Comparison of ENCODE assay signal across 8 cellular contexts in the genomic region with DNA sequence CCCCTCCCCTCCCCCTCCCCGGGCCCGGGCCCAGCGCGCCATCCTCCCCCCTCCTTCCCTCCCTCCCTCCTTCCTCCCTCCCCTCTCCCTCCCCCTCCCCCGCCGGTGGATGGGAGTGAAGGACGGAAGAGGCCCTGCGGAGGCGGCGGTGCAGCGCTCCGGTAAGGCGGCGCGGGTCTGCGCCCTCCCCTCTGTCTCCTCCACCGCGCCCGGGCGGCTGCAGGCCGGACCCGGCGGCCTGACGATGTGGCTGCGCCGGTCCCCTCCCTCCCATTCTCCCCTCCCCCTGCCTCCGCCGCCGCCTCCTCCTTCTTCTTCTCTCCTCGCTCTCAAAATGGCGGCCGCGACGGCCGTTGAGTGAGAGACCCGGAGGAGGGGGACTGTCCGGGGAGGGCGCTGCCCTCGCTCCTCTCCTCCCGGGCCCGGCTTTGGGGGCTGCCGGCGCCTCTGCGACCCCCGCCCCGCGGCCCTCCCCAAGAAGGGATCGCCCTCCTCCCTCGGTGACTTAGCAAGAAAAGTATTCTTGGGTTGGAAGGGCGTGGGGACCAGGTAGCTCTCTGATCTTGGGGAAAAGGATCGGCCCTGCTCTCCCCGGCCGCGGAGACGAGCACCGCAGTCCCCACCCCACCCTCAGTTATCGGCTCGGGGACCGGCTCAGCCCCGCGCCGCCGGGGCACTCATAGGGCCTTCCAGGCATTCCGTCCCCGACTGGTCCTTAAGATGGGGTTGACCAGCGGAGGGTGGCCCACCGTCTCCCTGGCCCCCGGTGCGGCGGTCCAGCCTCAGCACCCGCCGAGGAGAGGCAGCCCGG. TPM values are rescaled to one million over a fixed set of nuclear protein-coding genes. Genes with fewer than 3 reads are reported as not detected.
A peak's percentile ranks its signal among the peaks of the same experiment; 100 is the strongest.
DNase-seq lines count a peak whose midpoint lies in the region; ATAC-seq and TF ChIP-seq lines count a peak whose summit lies in the region.

No MANE protein-coding gene starts in this region.

- H3K9ac ChIP-seq in HCT116 (ENCODE audit: low read length) (peak overlapping the region; percentile 94), MM.1S (ENCODE audit: low read length) (peak overlapping the region; percentile 92), rectal smooth muscle tissue (ENCODE audit: low read length) (peak overlapping the region; percentile 76)

- intact Hi-C loops in HCT116 (cut with micrococcal nuclease) (loop anchor here (10.0 kb wide), 1 partner anchor 81 kb away; no protein-coding TSS in a partner anchor), right cardiac atrium (cut with DNase I) (loop anchor here in 2 of 4 donors (10.0 kb wide), 1 partner anchor 71 kb away; no protein-coding TSS in a partner anchor), vagina (cut with DNase I) (loop anchor here (10.0 kb wide), 1 partner anchor 91 kb away; no protein-coding TSS in a partner anchor)

- H3K79me2 ChIP-seq in HCT116 (ENCODE audit: insufficient read depth, low read length), result peaks cover 51% of the 10 kb centered on the region
- peaks cover 53% of the 10 kb centered on the region for H3K79me2 ChIP-seq in MM.1S (ENCODE audit: low read length)

- POLR2A ChIA-PET in GM10248 (lab: Yijun Ruan, JAX), result interaction anchor here (0.6 kb wide), 2 partner anchors 46 to 62 kb away, joined by 3 to 4 read pairs; no protein-coding TSS in a partner anchor
- POLR2A ChIA-PET in HCT116 (lab: Charles Lee), result no interaction called here

- TF ChIP-seq POLR2A in HCT116 (IDR thresholded peaks at IDR 0.05; ENCODE audit: borderline replicate concordance, extremely low read depth, insufficient read depth, insufficient read length) (no peak), vagina (IDR thresholded peaks at IDR 0.05) (no peak)

- peak overlapping the region; percentile 73 to 78 for H3K4me3 ChIP-seq in HCT116 (replicated peaks in 1 of 2; ENCODE audit: low read depth in 1 of 2, low read length in 2 of 2)
- H3K4me3 ChIP-seq in MM.1S (ENCODE audit: low read length), result peak overlapping the region; percentile 86
- peak overlapping the region; percentile 98 for H3K4me3 ChIP-seq in right cardiac atrium (ENCODE audit: low read length)
- H3K4me3 ChIP-seq in rectal smooth muscle tissue (ENCODE audit: low read length), result peak overlapping the region; percentile 93
- peak overlapping the region; percentile 80 to 91 for H3K4me3 ChIP-seq in vagina

- H3K36me3 ChIP-seq in HCT116 (ENCODE audit: control insufficient read depth in 1 of 2, insufficient read depth in 2 of 2, low read length in 2 of 2), result no peaks in the 10 kb centered on the region; a peak in 1 of 4 replicates
- no peaks in the 10 kb centered on the region for H3K36me3 ChIP-seq in MM.1S (replicated peaks; ENCODE audit: insufficient read depth, low read length)
- H3K36me3 ChIP-seq in rectal smooth muscle tissue (ENCODE audit: control insufficient read depth, insufficient read depth, low read length), result no peaks in the 10 kb centered on the region
- H3K36me3 ChIP-seq in vagina, result no peaks in the 10 kb centered on the region

- TF ChIP-seq CTCF in GM10248 (IDR thresholded peaks at IDR 0.05; ENCODE audit: control extremely low read depth, extremely low read depth, low read depth, missing control alignments) (no peak), HCT116 (IDR thresholded peaks at IDR 0.05 in 2 of 3, conservative IDR thresholded peaks at IDR 0.05 in 1 of 3; ENCODE audit: borderline replicate concordance in 1 of 3, insufficient read depth in 1 of 3, low read depth in 2 of 3, low read length in 2 of 3) (no peak), MM.1S (IDR thresholded peaks at IDR 0.05; ENCODE audit: low read length) (no peak), vagina (IDR thresholded peaks at IDR 0.05) (no peak)

- H3K27me3 ChIP-seq in HCT116 (ENCODE audit: insufficient read depth, low read length), result no peaks in the 10 kb centered on the region
- H3K27me3 ChIP-seq in MM.1S (replicated peaks; ENCODE audit: insufficient read depth, low read length), result no peaks in the 10 kb centered on the region
- H3K27me3 ChIP-seq in right cardiac atrium (ENCODE audit: control insufficient read depth, insufficient read depth), result no peaks in the 10 kb centered on the region
- no peaks in the 10 kb centered on the region for H3K27me3 ChIP-seq in rectal smooth muscle tissue (ENCODE audit: control insufficient read depth, insufficient read depth, low read length)
- H3K27me3 ChIP-seq in vagina, result no peaks in the 10 kb centered on the region

- H3F3A ChIP-seq in MM.1S (ENCODE audit: insufficient read depth, low read length), result no peaks in the 10 kb centered on the region

- no TSS peak for BruUV-seq in HCT116 (replicated peaks; lab: Mats Ljungman, UMichigan)

- peak; percentile 81 for DNase-seq in GM10248 (ENCODE audit: extremely low spot score)
- DNase-seq in HCT116 (ENCODE audit: low read depth, low spot score), result peak; percentile 50
- peak; percentile 68 for DNase-seq in MM.1S
- peak; percentile 67 to 90 (median 77) for DNase-seq in T-helper 2 cell
- DNase-seq in right cardiac atrium, result peak; percentile 85 to 93 (median 92)
- no peak for DNase-seq in vagina (ENCODE audit: extremely low spot score in 2 of 2)

- H2AFZ ChIP-seq in HCT116 (ENCODE audit: low read depth, low read length, poor library complexity, severe bottlenecking) (no peak overlapping the region), MM.1S (ENCODE audit: low read length) (no peak overlapping the region)

- H3K9me3 ChIP-seq in HCT116 (ENCODE audit: control insufficient read depth in 1 of 2, insufficient read depth in 1 of 2, low read depth in 1 of 2, low read length in 2 of 2) (no peaks in the 10 kb centered on the region), MM.1S (replicated peaks; ENCODE audit: insufficient read depth, low read length) (no peaks in the 10 kb centered on the region), right cardiac atrium (ENCODE audit: control insufficient read depth, low read length) (no peaks in the 10 kb centered on the region), vagina (no peaks in the 10 kb centered on the region)

- H4K20me1 ChIP-seq in HCT116 (ENCODE audit: insufficient read depth) (peaks cover 9% of the 10 kb centered on the region; the same call in 1 of the 2 replicates), MM.1S (ENCODE audit: insufficient read depth, low read length) (peaks cover 41% of the 10 kb centered on the region)

- RAD21 ChIA-PET in HCT116 (lab: Charles Lee; ENCODE audit: low non-redundant PET in 1 of 2, low total read pairs in 2 of 2, uncharacterized antibody in 2 of 2, unreplicated experiment in 2 of 2), result interaction anchor here in 1 of 2 experiments (0.7 kb wide), 1 partner anchor 15 kb away, joined by 3 read pairs; no protein-coding TSS in a partner anchor

- CTCF ChIA-PET in GM10248 (lab: Yijun Ruan, JAX) (interaction anchor here (1.6 kb wide), 1 partner anchor 13 kb away, joined by 4 read pairs; no protein-coding TSS in a partner anchor), HCT116 (lab: Charles Lee) (no interaction called here)

- under 1% methylated on average over 72 of the region's 73 CpGs for WGBS in right cardiac atrium

- peak; percentile 68 for ATAC-seq in HCT116
- ATAC-seq in right cardiac atrium, result peak; percentile 85 to 86

- H3K9me2 ChIP-seq in HCT116 (ENCODE audit: insufficient read depth) (no peaks in the 10 kb centered on the region), MM.1S (replicated peaks; ENCODE audit: insufficient read depth, low read length) (no peaks in the 10 kb centered on the region)

- H3K4me2 ChIP-seq in HCT116 (ENCODE audit: low read length), result peak overlapping the region; percentile 77
- peak overlapping the region; percentile 88 for H3K4me2 ChIP-seq in MM.1S (ENCODE audit: low read depth, low read length)

- H3K27ac ChIP-seq in HCT116 (ENCODE audit: low read depth, low read length), result peak overlapping the region; percentile 98
- peak overlapping the region; percentile 80 for H3K27ac ChIP-seq in MM.1S (ENCODE audit: low read length)
- H3K27ac ChIP-seq in angular gyrus (ENCODE audit: low read depth, low read length), result peak overlapping the region; percentile 94
- peak overlapping the region; percentile 87 for H3K27ac ChIP-seq in right cardiac atrium (ENCODE audit: low read length)
- peak overlapping the region; percentile 97 for H3K27ac ChIP-seq in rectal smooth muscle tissue (ENCODE audit: low read depth, low read length)
- peak overlapping the region; percentile 99 for H3K27ac ChIP-seq in vagina

- H3K4me1 ChIP-seq in HCT116 (ENCODE audit: control insufficient read depth in 1 of 2, insufficient read depth in 2 of 2, low read length in 2 of 2) (peaks cover 22 to 36% of the 10 kb centered on the region in 2 experiments), MM.1S (ENCODE audit: low read length) (peaks cover 12% of the 10 kb centered on the region; the same call in 1 of the 2 replicates), right cardiac atrium (ENCODE audit: control insufficient read depth, insufficient read depth, low read length) (no peaks in the 10 kb centered on the region), rectal smooth muscle tissue (ENCODE audit: control insufficient read depth, insufficient read depth, low read length) (peaks cover 9% of the 10 kb centered on the region), vagina (peaks cover 43% of the 10 kb centered on the region)

- TF ChIP-seq RAD21 in HCT116 (IDR thresholded peaks at IDR 0.05; ENCODE audit: low read depth), result no peak

TF ChIP-seq in HCT116, 20 proteins besides CTCF, POLR2A, EP300 and RAD21 (continues in another document):
- TF ChIP-seq POLR2AphosphoS5 (IDR thresholded peaks at IDR 0.05; ENCODE audit: low read depth, low read length), result peak; percentile 49; the same call in 1 of the 2 replicates
- no peak for TF ChIP-seq ZNF274 (IDR thresholded peaks at IDR 0.05; ENCODE audit: low read depth, low read length)

RNA-seq across cellular contexts. Expression of a gene that starts 0.6 kb away (rescaled TPM):
- total RNA-seq in HCT116 (2021; ENCODE audit: unreplicated experiment) (113 TPM), right cardiac atrium (100 to 1,000 TPM; 104 to 128 (median 106) TPM), vagina (102 TPM)
- polyA plus RNA-seq in HCT116 (2012), result 84.3 and 86.7 TPM in 2 replicates
- 39.1 TPM for polyA plus RNA-seq in right cardiac atrium

Comparison
In these comparisons a context has a peak if more than half of its experiments do, and no peak if none do; other contexts are left out.
1. DNase-seq: peak in GM10248 (single experiment), HCT116 (single experiment), MM.1S (single experiment), T-helper 2 cell (5 of 5) and right cardiac atrium (3 of 3); none in vagina (0 of 2).
2. Peak in every context shown above with its lines, with median percentiles within 50 percentile points of each other: H3K27ac ChIP-seq, H3K4me3 ChIP-seq and H3K9ac ChIP-seq.